ENCODE assay signal across 8 cellular contexts in genomic region chr1:57752847-57753246, GRCh38.
"Had no signal": no experiment of that assay in that cellular context is flagged by ENCODE, and none has a peak within 500 bp of the region (broad histone marks: within the 10 kb centered on the region; RNA-seq: fewer than 3 reads in every experiment).

No MANE protein-coding gene starts in this region.

- H3K9ac ChIP-seq: GM23248 had no signal

- DNase-seq: GM23248, GOT3, H7, HFFc6, IMR-90 had no signal

- H3K36me3 ChIP-seq: HAP-1 had no signal

- H3K4me1 ChIP-seq: HAP-1 had no signal

- H3K4me3 ChIP-seq: GM23248, HAP-1, K562 had no signal

- H3K27ac Mint-ChIP-seq: HFFc6 had no signal

- ATAC-seq: HCT116, K562 had no signal

- H3K9me3 ChIP-seq: HAP-1 had no signal

- H3K27ac ChIP-seq: GM23248 had no signal

- H3K4me3 Mint-ChIP-seq: HFFc6 had no signal
